ENCODE assay signal across 20 cellular contexts in the genomic region with DNA sequence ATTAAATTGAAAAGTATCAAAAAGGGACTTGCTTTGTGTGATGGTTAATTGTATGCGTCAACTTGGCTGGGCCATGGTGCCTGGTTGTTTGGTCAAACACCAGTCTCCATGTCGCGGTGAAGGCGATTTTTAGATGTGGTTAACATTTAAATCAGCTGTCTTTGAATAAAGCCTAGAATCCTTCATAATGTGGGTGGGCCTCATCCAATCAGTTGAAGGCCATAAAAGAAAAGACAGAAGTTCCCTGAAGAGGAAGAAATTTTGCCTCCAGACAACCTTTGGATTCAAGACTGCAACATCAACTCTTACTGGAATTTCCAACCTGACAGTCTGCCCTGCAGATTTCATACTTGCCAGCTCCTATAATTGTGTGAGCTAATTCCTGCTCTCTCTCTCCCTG.
DNase-seq lines count a peak whose midpoint lies in the region; ATAC-seq, FAIRE-seq and TF ChIP-seq lines count a peak whose summit lies in the region.
"Had no signal": no experiment of that assay in that cellular context is flagged by ENCODE, and none has a peak within 500 bp of the region (broad histone marks: within the 10 kb centered on the region; RNA-seq: fewer than 3 reads in every experiment).

No MANE protein-coding gene starts in this region.

- no peak overlapping the region for H2AFZ ChIP-seq in HepG2 (ENCODE audit: low read length)
- H2AFZ ChIP-seq in K562 (ENCODE audit: low read depth, low read length): no peak overlapping the region
- no peak overlapping the region for H2AFZ ChIP-seq in GM23248

- BruUV-seq in HepG2 (replicated peaks; lab: Mats Ljungman, UMichigan) (no TSS peak), K562 (replicated peaks; lab: Mats Ljungman, UMichigan) (no TSS peak)

- H3K36me3 ChIP-seq in HepG2 (replicated peaks in 1 of 2; ENCODE audit: control insufficient read depth in 1 of 2, insufficient read depth in 2 of 2, low read length in 2 of 2): no peaks in the 10 kb centered on the region
- H3K36me3 ChIP-seq in right lobe of liver: no peaks in the 10 kb centered on the region
- H3K36me3 ChIP-seq in K562 (ENCODE audit: control insufficient read depth, insufficient read depth, low read length): no peaks in the 10 kb centered on the region
- no peaks in the 10 kb centered on the region for H3K36me3 ChIP-seq in GM23248 (ENCODE audit: low read depth)
- H3K36me3 ChIP-seq: BLaER1 treated with 17β-estradiol and CSF1 and Interleukin-3, amounts not matched to agents 10 nM and 100 nM had no signal

- H3K27me3 ChIP-seq in HepG2 (ENCODE audit: control insufficient read depth in 1 of 2, insufficient read depth in 2 of 2, low read length in 2 of 2) (peaks cover 0 to 15% of the 10 kb centered on the region in 2 experiments; a peak in 2 of 5 replicates), right lobe of liver (no peaks in the 10 kb centered on the region), K562 (ENCODE audit: control insufficient read depth in 2 of 2, insufficient read depth in 2 of 2, low read length in 2 of 2) (peaks cover 0 to 6% of the 10 kb centered on the region in 2 experiments; a peak in 2 of 5 replicates), GM23248 (replicated peaks; ENCODE audit: insufficient read depth) (no peaks in the 10 kb centered on the region)
- H3K27me3 ChIP-seq: BLaER1 treated with 17β-estradiol and CSF1 and Interleukin-3, amounts not matched to agents 10 nM and 100 nM had no signal

- CTCF ChIA-PET in HepG2 (lab: Yijun Ruan, JAX; ENCODE audit: low intra/inter-chr PET ratio, low total read pairs) (no interaction called here), K562 (lab: Yijun Ruan, JAX; ENCODE audit: low intra/inter-chr PET ratio) (no interaction called here)

- no peak for TF ChIP-seq CTCF in HepG2 (CRISPR knock-in tag; IDR thresholded peaks at IDR 0.05)
- no peak for TF ChIP-seq CTCF in right lobe of liver (IDR thresholded peaks at IDR 0.05)
- no peak for TF ChIP-seq CTCF in K562 (IDR thresholded peaks at IDR 0.05 in 2 of 3, conservative IDR thresholded peaks at IDR 0.05 in 1 of 3; ENCODE audit: insufficient read depth in 2 of 3, low read depth in 1 of 3, low read length in 3 of 3)

- H3K4me2 ChIP-seq in HepG2 (ENCODE audit: low read depth, low read length): no peak overlapping the region
- H3K4me2 ChIP-seq in K562 (ENCODE audit: insufficient read depth, low read length): no peak overlapping the region
- H3K4me2 ChIP-seq in GM23248 (ENCODE audit: unreplicated experiment): no peak overlapping the region
- H3K4me2 ChIP-seq: A549; BLaER1 treated with 17β-estradiol and CSF1 and Interleukin-3, amounts not matched to agents 10 nM and 100 nM had no signal

- H3K9me3 ChIP-seq in HepG2 (ENCODE audit: low read length) (no peaks in the 10 kb centered on the region), right lobe of liver (no peaks in the 10 kb centered on the region), K562 (replicated peaks; ENCODE audit: control insufficient read depth, insufficient read depth, low read depth, low read length) (no peaks in the 10 kb centered on the region), GM23248 (ENCODE audit: low read depth) (no peaks in the 10 kb centered on the region)
- H3K9me3 ChIP-seq: A549; BLaER1 treated with 17β-estradiol and CSF1 and Interleukin-3, amounts not matched to agents 10 nM and 100 nM; Caco-2 had no signal

- no peaks in the 10 kb centered on the region for H3K79me2 ChIP-seq in HepG2 (ENCODE audit: insufficient read depth, low read length)
- no peaks in the 10 kb centered on the region for H3K79me2 ChIP-seq in K562 (ENCODE audit: control insufficient read depth, insufficient read depth, low read length)
- H3K79me2 ChIP-seq in GM23248 (ENCODE audit: insufficient read depth): no peaks in the 10 kb centered on the region

- no peaks in the 10 kb centered on the region for H3K9me2 ChIP-seq in GM23248 (ENCODE audit: insufficient read depth)

- TF ChIP-seq EP300 in HepG2 (IDR thresholded peaks at IDR 0.05; ENCODE audit: low read depth in 2 of 2, low read length in 2 of 2): no peak
- TF ChIP-seq EP300 in HepG2 (CRISPR knock-in tag; IDR thresholded peaks at IDR 0.05; ENCODE audit: borderline replicate concordance): no peak
- no peak for TF ChIP-seq EP300 in K562 (IDR thresholded peaks at IDR 0.05; ENCODE audit: low read length)

- H3F3A ChIP-seq in GM23248 (ENCODE audit: insufficient read depth): no peaks in the 10 kb centered on the region

- FAIRE-seq in HepG2 (lab: Jason Lieb, UNC) (no peak), K562 (lab: Jason Lieb, UNC) (no peak)
- FAIRE-seq: A549, D721Med, G401.6, GM12891, GM19239 had no signal

- in situ Hi-C loops in HepG2 (cut with HindIII; ENCODE audit: extremely low pct_ligation_motif_present, low pct_unique_long_range_greater_than_20kb) (loop anchor here (10.0 to 25.0 kb wide), 3 partner anchors 828 to 1125 kb away; no protein-coding TSS in a partner anchor), K562 (cut with MboI) (no loop called here), GM23248 (cut with MboI) (loop anchor here (25.0 kb wide), 2 partner anchors 975 to 1125 kb away; no protein-coding TSS in a partner anchor)

- POLR2A ChIA-PET in HepG2 (lab: Yijun Ruan, JAX): no interaction called here
- POLR2A ChIA-PET in K562 (lab: Yijun Ruan, JAX): no interaction called here

- TF ChIP-seq POLR2A in HepG2 (IDR thresholded peaks at IDR 0.05; ENCODE audit: insufficient read depth in 1 of 2, low read depth in 2 of 2, low read length in 2 of 2): no peak
- TF ChIP-seq POLR2A in right lobe of liver (IDR thresholded peaks at IDR 0.05): no peak
- no peak for TF ChIP-seq POLR2A in K562 (conservative IDR thresholded peaks at IDR 0.05)

- ATAC-seq in HepG2: no peak
- no peak for ATAC-seq in right lobe of liver
- no peak for ATAC-seq in K562
- ATAC-seq: A549; CD8-positive, alpha-beta T cell had no signal

- no peaks in the 10 kb centered on the region for H3K9me1 ChIP-seq in K562 (ENCODE audit: control insufficient read depth, insufficient read depth, low read length)

- DNase-seq in HepG2 (ENCODE audit: low spot score) (no peak), right lobe of liver (no peak), K562 (ENCODE audit: extremely low read depth in 1 of 4, low spot score in 3 of 4) (no peak), GM19240 (ENCODE audit: insufficient read length, low spot score) (no peak), GM23248 (no peak)
- DNase-seq: AML-193; Caco-2; Calu3; CD4-positive, alpha-beta T cell; CD8-positive, alpha-beta T cell; DMS79 treated with DMSO at 0.1 percent for 48 hours; GF-D8 had no signal

- H3K9ac ChIP-seq in HepG2 (ENCODE audit: insufficient read depth, low read depth, low read length) (no peak overlapping the region), K562 (ENCODE audit: insufficient read depth in 1 of 2, low read depth in 2 of 2, low read length in 2 of 2) (no peak overlapping the region), GM23248 (no peak overlapping the region)
- H3K9ac ChIP-seq: BLaER1 treated with 17β-estradiol and CSF1 and Interleukin-3, amounts not matched to agents 10 nM and 100 nM had no signal

- TF ChIP-seq RAD21 in HepG2 (CRISPR knock-in tag; IDR thresholded peaks at IDR 0.05) (no peak), K562 (CRISPR knock-in tag; conservative IDR thresholded peaks at IDR 0.05 in 1 of 2, IDR thresholded peaks at IDR 0.05 in 1 of 2) (no peak)

- H4K20me1 ChIP-seq in HepG2 (ENCODE audit: insufficient read depth, low read length) (no peaks in the 10 kb centered on the region), K562 (replicated peaks; ENCODE audit: control insufficient read depth, insufficient read depth, low read length) (no peaks in the 10 kb centered on the region), GM23248 (ENCODE audit: insufficient read depth) (no peaks in the 10 kb centered on the region)
- H4K20me1 ChIP-seq: BLaER1 treated with 17β-estradiol and CSF1 and Interleukin-3, amounts not matched to agents 10 nM and 100 nM had no signal

- no peak overlapping the region for H3K4me3 ChIP-seq in HepG2 (replicated peaks in 1 of 3; ENCODE audit: insufficient read depth in 1 of 3, low read depth in 2 of 3, low read length in 3 of 3)
- H3K4me3 ChIP-seq in right lobe of liver: no peak overlapping the region
- H3K4me3 ChIP-seq in K562: no peak overlapping the region
- H3K4me3 ChIP-seq in GM23248: no peak overlapping the region
- H3K4me3 ChIP-seq: A549; BLaER1 treated with 17β-estradiol and CSF1 and Interleukin-3, amounts not matched to agents 10 nM and 100 nM had no signal

- H3K4me1 ChIP-seq in HepG2 (ENCODE audit: insufficient read depth, low read length): peaks cover 7% of the 10 kb centered on the region
- H3K4me1 ChIP-seq in right lobe of liver: peaks cover 0 to 4% (median 0%) of the 10 kb centered on the region in 4 donors
- H3K4me1 ChIP-seq in K562 (replicated peaks in 1 of 2; ENCODE audit: control insufficient read depth in 2 of 2, insufficient read depth in 2 of 2, low read length in 2 of 2): no peaks in the 10 kb centered on the region; a peak in 1 of 5 replicates
- H3K4me1 ChIP-seq in GM23248 (ENCODE audit: insufficient read depth): no peaks in the 10 kb centered on the region
- H3K4me1 ChIP-seq: Caco-2 had no signal

- H3K27ac ChIP-seq in HepG2 (ENCODE audit: extremely low read length, insufficient read depth, low read length) (no peak overlapping the region), right lobe of liver (no peak overlapping the region), K562 (ENCODE audit: extremely low read depth, low read depth, low read length) (no peak overlapping the region), GM23248 (no peak overlapping the region)
- H3K27ac ChIP-seq: 22Rv1; BLaER1 treated with 17β-estradiol and CSF1 and Interleukin-3, amounts not matched to agents 10 nM and 100 nM; C4-2B had no signal

- WGBS in HepG2 (ENCODE audit: low lambda C conversion rate): 76% methylated on average over 4 of the region's 4 CpGs
- 85% methylated on average over 4 of the region's 4 CpGs for WGBS in right lobe of liver (ENCODE audit: insufficient coverage, low coverage, low lambda C conversion rate, missing lambda C conversion rate)
- WGBS in K562 (ENCODE audit: insufficient coverage, low coverage, missing lambda C conversion rate): 0% methylated on average over 4 of the region's 4 CpGs
- 97% methylated on average over 4 of the region's 4 CpGs for WGBS in GM23248 (ENCODE audit: low coverage in 1 of 2, low lambda C conversion rate in 2 of 2, missing lambda C conversion rate in 2 of 2), 2 experiments

- intact Hi-C loops in HepG2 (cut with micrococcal nuclease; ENCODE audit: unreplicated experiment): no loop called here
- intact Hi-C loops in right lobe of liver (cut with DNase I): loop anchor here (5.0 kb wide), 2 partner anchors 555 to 565 kb away; no protein-coding TSS in a partner anchor
- intact Hi-C loops in K562 (cut with micrococcal nuclease): loop anchor here (10.0 kb wide), 1 partner anchor 1258 kb away; a partner anchor contains a TSS

TF ChIP-seq in HepG2, 621 proteins besides CTCF, POLR2A, EP300 and RAD21 (continues in another document):
- no peak for TF ChIP-seq ZNF24 (IDR thresholded peaks at IDR 0.05)

TF ChIP-seq in K562, 482 proteins besides CTCF, POLR2A, EP300 and RAD21:
- peak; percentile 84 for TF ChIP-seq ZNF134 (CRISPR knock-in tag; conservative IDR thresholded peaks at IDR 0.05)
- TF ChIP-seq ETV1 (tag; conservative IDR thresholded peaks at IDR 0.05; ENCODE audit: low read depth): no peak
TF ChIP-seq in K562: peak in this region for 1.
